In the genomic region with DNA sequence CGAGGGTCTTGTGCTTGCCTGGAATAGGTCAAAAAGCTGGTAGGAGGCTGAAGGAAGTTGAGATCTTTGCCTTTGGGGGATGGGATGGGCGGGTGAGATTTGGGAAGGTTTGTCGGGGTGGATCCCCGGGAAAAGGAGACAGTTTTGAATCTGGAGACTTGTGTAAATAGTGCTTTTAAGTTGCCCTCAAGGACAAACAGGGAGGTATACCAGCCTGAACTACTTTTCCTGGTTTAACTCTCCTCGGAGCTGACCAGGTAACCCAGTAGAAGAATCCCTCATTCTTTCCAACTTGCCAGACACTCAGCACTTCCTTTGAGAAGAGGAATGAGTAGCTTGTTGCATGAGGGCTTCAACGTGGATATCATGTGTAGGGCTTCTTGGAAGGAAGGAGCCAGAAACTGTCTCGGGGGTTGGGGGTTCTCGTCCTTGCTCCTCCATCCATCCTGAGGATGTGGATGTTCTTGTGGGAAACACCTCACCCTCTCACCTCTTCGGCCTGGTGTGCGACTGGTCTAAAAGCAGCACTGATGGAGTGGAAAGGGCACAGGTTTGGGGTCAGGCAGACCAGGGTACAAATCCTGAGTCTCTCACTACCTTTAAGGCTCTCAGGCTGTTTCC, we compare ENCODE assay signal across 1 cellular context.
TF ChIP-seq lines count a peak whose summit lies in the region.

No MANE protein-coding gene starts in this region.

TF ChIP-seq in K562, 482 proteins besides CTCF, POLR2A, EP300 and RAD21 (continued from another document):
- TF ChIP-seq PHF8 (IDR thresholded peaks at IDR 0.05; ENCODE audit: borderline replicate concordance, low read length), result no peak
- no peak for TF ChIP-seq GTF2A2 (tag; IDR thresholded peaks at IDR 0.05)
- TF ChIP-seq TGIF2 (CRISPR knock-in tag; IDR thresholded peaks at IDR 0.05), result no peak
- no peak for TF ChIP-seq CBFA2T2 (conservative IDR thresholded peaks at IDR 0.05)
TF ChIP-seq in K562: peak in this region for 0.
